In genomic region chr15:66702770-66703539, GRCh38 we compare ENCODE assay signal across 1 cellular context.
A peak's percentile ranks its signal among the peaks of the same experiment; 100 is the strongest.
TF ChIP-seq lines count a peak whose summit lies in the region.

No MANE protein-coding gene starts in this region.

TF ChIP-seq in HepG2, 621 proteins besides CTCF, POLR2A, EP300 and RAD21 (continued from another document):
- TF ChIP-seq ZNF512B (CRISPR knock-in tag; IDR thresholded peaks at IDR 0.05; ENCODE audit: borderline replicate concordance) (peak; percentile 70; the same call in 1 of the 2 replicates), ZNF839 (CRISPR knock-in tag; IDR thresholded peaks at IDR 0.05; ENCODE audit: borderline replicate concordance) (0 out of 2 replicates have a peak, but pooled peaks have one; percentile 43), MXD3 (CRISPR knock-in tag; IDR thresholded peaks at IDR 0.05) (peak; percentile 70), YEATS4 (CRISPR knock-in tag; IDR thresholded peaks at IDR 0.05; ENCODE audit: borderline replicate concordance) (0 out of 2 replicates have a peak, but pooled peaks have one; percentile 20), ZSCAN9 (CRISPR knock-in tag; IDR thresholded peaks at IDR 0.05; ENCODE audit: borderline replicate concordance) (no peak), ZFAT (CRISPR knock-in tag; conservative IDR thresholded peaks at IDR 0.05) (0 out of 2 replicates have a peak, but pooled peaks have one; percentile 7), SALL1 (CRISPR knock-in tag; IDR thresholded peaks at IDR 0.05) (0 out of 2 replicates have a peak, but pooled peaks have one; percentile 20), ZNF318 (CRISPR knock-in tag; IDR thresholded peaks at IDR 0.05) (no peak), ZNF781 (CRISPR knock-in tag; IDR thresholded peaks at IDR 0.05; ENCODE audit: borderline replicate concordance, not compliant biosample characterization) (peak; percentile 39), ZC3H4 (CRISPR knock-in tag; IDR thresholded peaks at IDR 0.05; ENCODE audit: borderline replicate concordance) (no peak), TEAD2 (CRISPR knock-in tag; IDR thresholded peaks at IDR 0.05) (0 out of 2 replicates have a peak, but pooled peaks have one; percentile 68), HMGXB4 (CRISPR knock-in tag; IDR thresholded peaks at IDR 0.05; ENCODE audit: borderline replicate concordance in 1 of 2, low read depth in 1 of 2) (0 out of 4 replicates have a peak, but pooled peaks of 1 of the 2 experiments have one; percentile 3), ZNF205 (CRISPR knock-in tag; IDR thresholded peaks at IDR 0.05) (0 out of 2 replicates have a peak, but pooled peaks have one; percentile 13), ZFY (CRISPR knock-in tag; IDR thresholded peaks at IDR 0.05) (no peak), SNRNP70 (IDR thresholded peaks at IDR 0.05; ENCODE audit: low read depth, low read length) (no peak), NFE2L2 (IDR thresholded peaks at IDR 0.05; ENCODE audit: low read length) (no peak), ZNF740 (CRISPR knock-in tag; IDR thresholded peaks at IDR 0.05) (0 out of 2 replicates have a peak, but pooled peaks have one; percentile 56), RFXAP (CRISPR knock-in tag; IDR thresholded peaks at IDR 0.05; ENCODE audit: borderline replicate concordance) (0 out of 2 replicates have a peak, but pooled peaks have one; percentile 50), ATM (IDR thresholded peaks at IDR 0.05; ENCODE audit: borderline replicate concordance) (no peak), MEIS1 (CRISPR knock-in tag; IDR thresholded peaks at IDR 0.05; ENCODE audit: borderline replicate concordance) (0 out of 2 replicates have a peak, but pooled peaks have one; percentile 57), ZBTB10 (CRISPR knock-in tag; IDR thresholded peaks at IDR 0.05; ENCODE audit: borderline replicate concordance) (peak; percentile 32; the same call in 1 of the 2 replicates), TAF1 (CRISPR knock-in tag; IDR thresholded peaks at IDR 0.05) (peak; percentile 20; the same call in 1 of the 2 replicates), FOXO1 (CRISPR knock-in tag; IDR thresholded peaks at IDR 0.05) (no peak), NR3C1 (CRISPR knock-in tag; IDR thresholded peaks at IDR 0.05) (no peak), HOXA7 (CRISPR knock-in tag; IDR thresholded peaks at IDR 0.05) (no peak), SNAPC2 (CRISPR knock-in tag; IDR thresholded peaks at IDR 0.05) (no peak)
